Comparison of ENCODE assay signal across 29 cellular contexts in genomic region chr6:128280066-128280465, GRCh38.
"Had no signal": no experiment of that assay in that cellular context is flagged by ENCODE, and none has a peak within 500 bp of the region (broad histone marks: within the 10 kb centered on the region; RNA-seq: fewer than 3 reads in every experiment).

No MANE protein-coding gene starts in this region.

- H3K27me3 ChIP-seq: ascending aorta, breast epithelium, dorsolateral prefrontal cortex, esophagus muscularis mucosa, foreskin keratinocyte, gastrocnemius medialis, heart left ventricle had no signal

- H3K9me3 Mint-ChIP-seq: activated CD4-positive, alpha-beta memory T cell treated with anti-CD3 and anti-CD28 coated beads, Interleukin-2, amount 10 ng/mL, durations not matched to agents 7 days and 5 days; activated CD4-positive, alpha-beta T cell treated with anti-CD3 and anti-CD28 coated beads, Interleukin-2, amount 10 ng/mL, durations not matched to agents 7 days and 5 days; activated naive CD4-positive, alpha-beta T cell treated with anti-CD3 and anti-CD28 coated beads, Interleukin-2, amount 10 ng/mL, durations not matched to agents 7 days and 5 days; activated naive CD4-positive, alpha-beta T cell treated with anti-CD3 and anti-CD28 coated beads, Interleukin-2, amount 50 U/mL, for 72 hours; activated naive CD8-positive, alpha-beta T cell treated with anti-CD3 and anti-CD28 coated beads, Interleukin-2, amount 10 ng/mL, durations not matched to agents 7 days and 5 days; activated T-cell treated with anti-CD3 and anti-CD28 coated beads, Interleukin-2, amount 50 U/mL, for 24 hours; activated T-cell treated with anti-CD3 and anti-CD28 coated beads, Interleukin-2, amount 50 U/mL, for 72 hours; brain; central memory CD8-positive, alpha-beta T cell; dendritic cell treated with granulocyte-macrophage colony-stimulating factor and Interleukin-4, amounts not matched to agents 40 ng/mL and 50 ng/mL, for 4 days; endodermal cell had no signal

- H3K36me3 ChIP-seq: ascending aorta, breast epithelium, esophagus muscularis mucosa, gastrocnemius medialis, heart left ventricle had no signal

- H3K4me3 ChIP-seq: ascending aorta, breast epithelium, coronary artery, dorsolateral prefrontal cortex, esophagus muscularis mucosa, gastrocnemius medialis, heart left ventricle had no signal

- DNase-seq: activated CD4-positive, alpha-beta memory T cell treated with anti-CD3 and anti-CD28 coated beads, Interleukin-2, amount 10 ng/mL, durations not matched to agents 7 days and 5 days; activated CD4-positive, alpha-beta T cell treated with anti-CD3 and anti-CD28 coated beads for 1 hour; activated CD4-positive, alpha-beta T cell treated with anti-CD3 and anti-CD28 coated beads for 4 hours; activated CD4-positive, alpha-beta T cell treated with anti-CD3 and anti-CD28 coated beads, Interleukin-2, amount 10 ng/mL, durations not matched to agents 7 days and 5 days; activated CD4-positive, alpha-beta T cell treated with anti-CD3 and anti-CD28 coated beads, Interleukin-2, amount 50 U/mL, for 4 hours; activated CD8-positive, alpha-beta memory T cell treated with anti-CD3 and anti-CD28 coated beads, Interleukin-2, amount 50 U/mL, for 48 hours; activated gamma-delta T cell; activated naive CD4-positive, alpha-beta T cell; activated naive CD4-positive, alpha-beta T cell treated with anti-CD3 and anti-CD28 coated beads, Interleukin-2, amount 10 ng/mL, durations not matched to agents 7 days and 5 days; activated naive CD8-positive, alpha-beta T cell treated with anti-CD3 and anti-CD28 coated beads, Interleukin-2, amount 10 ng/mL, durations not matched to agents 7 days and 5 days; activated T-cell treated with anti-CD3 and anti-CD28 coated beads for 4 hours; activated T-cell treated with anti-CD3 and anti-CD28 coated beads, Interleukin-2, amount 50 U/mL, for 24 hours; activated T-cell treated with anti-CD3 and anti-CD28 coated beads, Interleukin-2, amount 50 U/mL, for 72 hours; dorsolateral prefrontal cortex; effector memory CD4-positive, alpha-beta T cell; endodermal cell; foreskin keratinocyte; gastrocnemius medialis; glutamatergic neuron; heart left ventricle; T-helper 2 cell had no signal

- H3K9me3 ChIP-seq: ascending aorta, breast epithelium, esophagus muscularis mucosa, gastrocnemius medialis, heart left ventricle had no signal

- ATAC-seq: activated naive CD4-positive, alpha-beta T cell treated with anti-CD3 and anti-CD28 coated beads, Interleukin-2, amount 50 U/mL, for 72 hours; activated T-cell treated with anti-CD3 and anti-CD28 coated beads, Interleukin-2, amount 50 U/mL, for 72 hours; foreskin keratinocyte; gastrocnemius medialis; heart left ventricle had no signal

- H3K36me3 Mint-ChIP-seq: activated naive CD4-positive, alpha-beta T cell treated with anti-CD3 and anti-CD28 coated beads, Interleukin-2, amount 10 ng/mL, durations not matched to agents 7 days and 5 days; activated naive CD4-positive, alpha-beta T cell treated with anti-CD3 and anti-CD28 coated beads, Interleukin-2, amount 50 U/mL, for 72 hours; brain had no signal

- H3K27ac Mint-ChIP-seq: activated CD4-positive, alpha-beta memory T cell treated with anti-CD3 and anti-CD28 coated beads, Interleukin-2, amount 10 ng/mL, durations not matched to agents 7 days and 5 days; activated CD4-positive, alpha-beta T cell treated with anti-CD3 and anti-CD28 coated beads, Interleukin-2, amount 10 ng/mL, durations not matched to agents 7 days and 5 days; activated naive CD4-positive, alpha-beta T cell treated with anti-CD3 and anti-CD28 coated beads, Interleukin-2, amount 10 ng/mL, durations not matched to agents 7 days and 5 days; activated naive CD4-positive, alpha-beta T cell treated with anti-CD3 and anti-CD28 coated beads, Interleukin-2, amount 50 U/mL, for 72 hours; activated naive CD8-positive, alpha-beta T cell treated with anti-CD3 and anti-CD28 coated beads, Interleukin-2, amount 10 ng/mL, durations not matched to agents 7 days and 5 days; activated T-cell treated with anti-CD3 and anti-CD28 coated beads, Interleukin-2, amount 50 U/mL, for 24 hours; activated T-cell treated with anti-CD3 and anti-CD28 coated beads, Interleukin-2, amount 50 U/mL, for 72 hours; brain; dendritic cell treated with granulocyte-macrophage colony-stimulating factor and Interleukin-4, amounts not matched to agents 40 ng/mL and 50 ng/mL, for 4 days; endodermal cell had no signal

- H3K27ac ChIP-seq: ascending aorta, breast epithelium, coronary artery, dorsolateral prefrontal cortex, esophagus muscularis mucosa, foreskin keratinocyte, gastrocnemius medialis, heart left ventricle had no signal

- H3K4me1 Mint-ChIP-seq: central memory CD8-positive, alpha-beta T cell had no signal

- H3K4me1 ChIP-seq: ascending aorta, breast epithelium had no signal

- H3K4me3 Mint-ChIP-seq: activated CD4-positive, alpha-beta memory T cell treated with anti-CD3 and anti-CD28 coated beads, Interleukin-2, amount 10 ng/mL, durations not matched to agents 7 days and 5 days; activated CD4-positive, alpha-beta T cell treated with anti-CD3 and anti-CD28 coated beads, Interleukin-2, amount 10 ng/mL, durations not matched to agents 7 days and 5 days; activated naive CD4-positive, alpha-beta T cell treated with anti-CD3 and anti-CD28 coated beads, Interleukin-2, amount 10 ng/mL, durations not matched to agents 7 days and 5 days; activated naive CD8-positive, alpha-beta T cell treated with anti-CD3 and anti-CD28 coated beads, Interleukin-2, amount 10 ng/mL, durations not matched to agents 7 days and 5 days; activated T-cell treated with anti-CD3 and anti-CD28 coated beads, Interleukin-2, amount 50 U/mL, for 24 hours; activated T-cell treated with anti-CD3 and anti-CD28 coated beads, Interleukin-2, amount 50 U/mL, for 72 hours; brain; central memory CD8-positive, alpha-beta T cell; dendritic cell treated with granulocyte-macrophage colony-stimulating factor and Interleukin-4, amounts not matched to agents 40 ng/mL and 50 ng/mL, for 4 days; endodermal cell had no signal

- H3K27me3 Mint-ChIP-seq: activated CD4-positive, alpha-beta memory T cell treated with anti-CD3 and anti-CD28 coated beads, Interleukin-2, amount 10 ng/mL, durations not matched to agents 7 days and 5 days; activated CD4-positive, alpha-beta T cell treated with anti-CD3 and anti-CD28 coated beads, Interleukin-2, amount 10 ng/mL, durations not matched to agents 7 days and 5 days; activated naive CD4-positive, alpha-beta T cell treated with anti-CD3 and anti-CD28 coated beads, Interleukin-2, amount 10 ng/mL, durations not matched to agents 7 days and 5 days; activated naive CD8-positive, alpha-beta T cell treated with anti-CD3 and anti-CD28 coated beads, Interleukin-2, amount 10 ng/mL, durations not matched to agents 7 days and 5 days; activated T-cell treated with anti-CD3 and anti-CD28 coated beads, Interleukin-2, amount 50 U/mL, for 24 hours; brain; central memory CD8-positive, alpha-beta T cell; dendritic cell treated with granulocyte-macrophage colony-stimulating factor and Interleukin-4, amounts not matched to agents 40 ng/mL and 50 ng/mL, for 4 days had no signal
